11 cellular contexts compared by ENCODE assay signal in genomic region chr10:1137499-1138163, GRCh38.
A peak's percentile ranks its signal among the peaks of the same experiment; 100 is the strongest.
DNase-seq lines count a peak whose midpoint lies in the region; ATAC-seq and TF ChIP-seq lines count a peak whose summit lies in the region.
"Had no signal": no experiment of that assay in that cellular context is flagged by ENCODE, and none has a peak within 500 bp of the region (broad histone marks: within the 10 kb centered on the region; RNA-seq: fewer than 3 reads in every experiment).

No MANE protein-coding gene starts in this region.

- intact Hi-C loops in left ventricle myocardium superior (cut with micrococcal nuclease) (no loop called here), sciatic nerve (cut with DNase I) (no loop called here)

- H3K36me3 ChIP-seq in right atrium auricular region: no peaks in the 10 kb centered on the region

- TF ChIP-seq CTCF in right atrium auricular region (IDR thresholded peaks at IDR 0.05) (no peak), coronary artery (IDR thresholded peaks at IDR 0.05) (no peak)

- H3K27ac ChIP-seq in right atrium auricular region (no peak overlapping the region), coronary artery (no peak overlapping the region)
- H3K27ac ChIP-seq: GM23248 had no signal

- H3K27me3 ChIP-seq in right atrium auricular region: no peaks in the 10 kb centered on the region

- H3K4me1 ChIP-seq in right atrium auricular region: no peaks in the 10 kb centered on the region
- H3K4me1 ChIP-seq: Caco-2 had no signal

- H3K4me3 ChIP-seq in right atrium auricular region: no peak overlapping the region
- H3K4me3 ChIP-seq in coronary artery: no peak overlapping the region
- H3K4me3 ChIP-seq: GM23248 had no signal

- DNase-seq in right atrium auricular region (ENCODE audit: low spot score): peak; percentile 26
- no peak for DNase-seq in left ventricle myocardium superior
- DNase-seq in coronary artery (ENCODE audit: low spot score): peak; percentile 22
- DNase-seq in renal cortical epithelial cell (ENCODE audit: low read depth): peak; percentile 26
- no peak for DNase-seq in EL
- no peak for DNase-seq in sciatic nerve (ENCODE audit: low spot score)
- DNase-seq: Caco-2; CD8-positive, alpha-beta memory T cell; DMS53; GM23248 had no signal

- ATAC-seq in left ventricle myocardium superior: no peak
- ATAC-seq in GM18498 (IDR thresholded peaks at IDR 0.05; ENCODE audit: unreplicated experiment): no peak
- no peak for ATAC-seq in sciatic nerve

- H3K9me3 ChIP-seq in right atrium auricular region: peaks cover 0 to 13% of the 10 kb centered on the region in 2 donors

Comparison
In these comparisons a context has a peak if more than half of its experiments do, and no peak if none do; other contexts are left out.
1. DNase-seq: peak in right atrium auricular region (single experiment), coronary artery (single experiment) and renal cortical epithelial cell (single experiment); none in left ventricle myocardium superior (single experiment), EL (single experiment) and sciatic nerve (single experiment).